20 cellular contexts compared by ENCODE assay signal in genomic region chr4:104487105-104487504, GRCh38. TPM values are rescaled to one million over a fixed set of nuclear protein-coding genes. Genes with fewer than 3 reads are reported as not detected.
DNase-seq lines count a peak whose midpoint lies in the region; TF ChIP-seq lines count a peak whose summit lies in the region.
"Had no signal": no experiment of that assay in that cellular context is flagged by ENCODE, and none has a peak within 500 bp of the region (broad histone marks: within the 10 kb centered on the region; RNA-seq: fewer than 3 reads in every experiment).

No MANE protein-coding gene starts in this region.

- no peak for TF ChIP-seq CTCF in thyroid gland (IDR thresholded peaks at IDR 0.05)

- TF ChIP-seq POLR2A in thyroid gland (IDR thresholded peaks at IDR 0.05), result no peak

- H3K4me1 ChIP-seq in thyroid gland, result no peaks in the 10 kb centered on the region
- H3K4me1 ChIP-seq: gastrocnemius medialis, prostate gland had no signal

- no peaks in the 10 kb centered on the region for H3K9me3 ChIP-seq in thyroid gland
- H3K9me3 ChIP-seq: gastrocnemius medialis, MG63, prostate gland had no signal

- H3K27me3 ChIP-seq in thyroid gland, result no peaks in the 10 kb centered on the region
- H3K27me3 ChIP-seq: gastrocnemius medialis, MG63 had no signal

- H3K4me3 ChIP-seq in thyroid gland (replicated peaks in 1 of 3), result no peak overlapping the region
- H3K4me3 ChIP-seq: gastrocnemius medialis, MG63, prostate gland had no signal

- no peaks in the 10 kb centered on the region for H3K36me3 ChIP-seq in thyroid gland
- H3K36me3 ChIP-seq: gastrocnemius medialis, MG63, prostate gland had no signal

- intact Hi-C loops in thyroid gland (cut with DNase I), result no loop called here

- peak; percentile 2 for DNase-seq in NCI-H146 (lab: John Stamatoyannopoulos, UW)
- no peak for DNase-seq in NCI-H146 treated with DMSO at 0.1 percent for 48 hours (lab: John Stamatoyannopoulos, UW; ENCODE audit: unreplicated experiment)
- peak; percentile 36 for DNase-seq in OCI-M1 (lab: John Stamatoyannopoulos, UW)
- DNase-seq in inferior parietal cortex (ENCODE audit: extremely low spot score), result peak; percentile 30
- DNase-seq in thyroid gland, result peak; percentile 27 to 35
- no peak for DNase-seq in NCI-H524 treated with DMSO at 0.1 percent for 48 hours (lab: John Stamatoyannopoulos, UW)
- DNase-seq in DMS 273 treated with DMSO at 0.1 percent for 48 hours (lab: John Stamatoyannopoulos, UW), result no peak
- DNase-seq in stimulated activated CD4-positive, alpha-beta T cell treated with anti-CD3 and anti-CD28 coated beads, Interleukin-12 subunit alpha, Interleukin-12 subunit beta, amount 100 ng/mL, for 4 hours, result no peak
- DNase-seq: activated CD4-positive, alpha-beta T cell treated with anti-CD3 and anti-CD28 coated beads for 48 hours; caudate nucleus; erythroblast; gastrocnemius medialis; H9; IMR-90; MG63; NCI-H2029; small intestine; stimulated activated CD8-positive, alpha-beta memory T cell treated with anti-CD3 and anti-CD28 coated beads, Interleukin-4, amount 100 ng/mL, for 48 hours; substantia nigra had no signal

- peak overlapping the region in 1 of 3 donors; percentile 31 for H3K27ac ChIP-seq in thyroid gland
- H3K27ac ChIP-seq: gastrocnemius medialis, prostate gland had no signal

RNA-seq across cellular contexts. Expression of gene CXXC4, which starts 7.6 kb away (rescaled TPM):
- 10 to 100 TPM in 1 of 4 donors, 1 to 10 TPM in 3; 5.2 to 10.6 (median 7.8) TPM for total RNA-seq in thyroid gland
- total RNA-seq: IMR-90 had no signal

Comparison
In these comparisons a context has a peak if more than half of its experiments do, and no peak if none do; other contexts are left out.
1. DNase-seq: peak in NCI-H146 (single experiment), OCI-M1 (single experiment), inferior parietal cortex (single experiment) and thyroid gland (2 of 2); none in NCI-H146 treated with DMSO at 0.1 percent for 48 hours (single experiment), NCI-H524 treated with DMSO at 0.1 percent for 48 hours (single experiment), DMS 273 treated with DMSO at 0.1 percent for 48 hours (single experiment) and stimulated activated CD4-positive, alpha-beta T cell treated with anti-CD3 and anti-CD28 coated beads, Interleukin-12 subunit alpha, Interleukin-12 subunit beta, amount 100 ng/mL, for 4 hours (single experiment).